Comparison of ENCODE assay signal across 8 cellular contexts in genomic region chr15:51737538-51738305, GRCh38. TPM values are rescaled to one million over a fixed set of nuclear protein-coding genes. Genes with fewer than 3 reads are reported as not detected.
DNase-seq lines count a peak whose midpoint lies in the region; ATAC-seq and TF ChIP-seq lines count a peak whose summit lies in the region.

LYSMD2 (minus strand) TSS chr15:51737655; CDS start chr15:51737622, 33 bp downstream.

- no peak for TF ChIP-seq CTCF in endothelial cell (IDR thresholded peaks at IDR 0.05; ENCODE audit: unreplicated experiment)

- H3K27me3 Mint-ChIP-seq in endothelial cell (ENCODE audit: unreplicated experiment): peaks cover 9% of the 10 kb centered on the region

- no peaks in the 10 kb centered on the region for H3K9me3 Mint-ChIP-seq in endothelial cell (ENCODE audit: unreplicated experiment)

- peaks cover 33% of the 10 kb centered on the region for H3K4me1 Mint-ChIP-seq in endothelial cell (ENCODE audit: unreplicated experiment)

- peak within 1 kb of the TSS; percentile 68 for H3K27ac Mint-ChIP-seq in endothelial cell (ENCODE audit: unreplicated experiment)

- H3K4me3 Mint-ChIP-seq in endothelial cell (ENCODE audit: unreplicated experiment): peak within 1 kb of the TSS; percentile 93

- peaks cover 24% of the 10 kb centered on the region for H3K36me3 Mint-ChIP-seq in endothelial cell (ENCODE audit: low read depth, unreplicated experiment)

- ATAC-seq in HG02852 (IDR thresholded peaks at IDR 0.05; ENCODE audit: unreplicated experiment): peak; percentile 60

- DNase-seq in NCI-H2081 (lab: John Stamatoyannopoulos, UW) (peak; percentile 41 to 66), NCI-H2081 treated with DMSO at 0.1 percent for 48 hours (lab: John Stamatoyannopoulos, UW) (no peak), NCI-H748 (lab: John Stamatoyannopoulos, UW; ENCODE audit: unreplicated experiment) (peak; percentile 63), endothelial cell (ENCODE audit: low spot score) (peak; percentile 61), middle frontal gyrus (ENCODE audit: extremely low spot score, low spot score) (peak; percentile 29)
- DNase-seq in activated CD8-positive, alpha-beta memory T cell treated with anti-CD3 and anti-CD28 coated beads, Interleukin-2, amount 50 U/mL, for 4 hours: peak; percentile 79
- peak; percentile 62 for DNase-seq in stimulated activated CD8-positive, alpha-beta memory T cell treated with anti-CD3 and anti-CD28 coated beads, Interleukin-4, amount 100 ng/mL, for 24 hours (ENCODE audit: low read depth)

RNA-seq across cellular contexts. Expression of gene LYSMD2, which starts in this region (rescaled TPM):
- 14.5 TPM for total RNA-seq in endothelial cell (ENCODE audit: unreplicated experiment)
